10 cellular contexts compared by ENCODE assay signal in the genomic region with DNA sequence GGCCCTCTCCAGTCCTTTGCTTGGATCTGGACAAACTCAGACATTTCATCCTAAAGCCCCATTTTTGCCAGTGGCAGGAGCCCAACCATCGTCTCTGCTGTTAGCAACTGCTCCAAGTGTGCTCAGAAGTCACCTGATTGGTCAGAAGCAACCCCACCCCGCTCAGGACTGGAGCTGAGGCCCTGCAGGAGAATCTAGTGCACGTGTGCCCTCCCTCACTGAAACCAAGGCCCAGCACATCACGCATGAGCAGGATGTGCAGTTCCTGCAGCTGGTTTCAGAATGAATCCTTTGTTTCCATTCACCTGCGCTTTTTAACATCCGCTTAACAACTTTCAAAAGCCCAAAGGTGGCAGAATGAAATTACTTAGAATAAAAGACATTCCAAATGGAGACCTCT.
DNase-seq lines count a peak whose midpoint lies in the region; ATAC-seq and TF ChIP-seq lines count a peak whose summit lies in the region.
"Had no signal": no experiment of that assay in that cellular context is flagged by ENCODE, and none has a peak within 500 bp of the region (broad histone marks: within the 10 kb centered on the region; RNA-seq: fewer than 3 reads in every experiment).

No MANE protein-coding gene starts in this region.

- no peaks in the 10 kb centered on the region for H3K36me3 Mint-ChIP-seq in progenitor cell of endocrine pancreas (ENCODE audit: insufficient read depth)

- TF ChIP-seq CTCF in tibial artery (IDR thresholded peaks at IDR 0.05) (no peak), progenitor cell of endocrine pancreas (IDR thresholded peaks at IDR 0.05; ENCODE audit: unreplicated experiment) (no peak)

- peak; percentile 94 for DNase-seq in GM19240 (ENCODE audit: insufficient read length, low spot score)
- DNase-seq in activated CD4-positive, alpha-beta T cell treated with anti-CD3 and anti-CD28 coated beads, Interleukin-2, amount 50 U/mL, for 48 hours: peak; percentile 57 to 69
- DNase-seq in pons (ENCODE audit: low spot score): peak; percentile 44
- no peak for DNase-seq in glomerular visceral epithelial cell (ENCODE audit: extremely low spot score)
- no peak for DNase-seq in tibial artery
- no peak for DNase-seq in AG08395 (ENCODE audit: low spot score)
- DNase-seq in progenitor cell of endocrine pancreas (ENCODE audit: low spot score, unreplicated experiment): no peak
- DNase-seq: IMR-90 had no signal

- H3K4me3 ChIP-seq in tibial artery: no peak overlapping the region
- H3K4me3 ChIP-seq: dorsolateral prefrontal cortex had no signal

- H3K9me3 ChIP-seq in tibial artery: no peaks in the 10 kb centered on the region

- H3K27me3 Mint-ChIP-seq in progenitor cell of endocrine pancreas: peaks cover 3% of the 10 kb centered on the region

- H3K27me3 ChIP-seq in tibial artery: no peaks in the 10 kb centered on the region
- H3K27me3 ChIP-seq: dorsolateral prefrontal cortex had no signal

- peak; percentile 97 for ATAC-seq in HG02973 (IDR thresholded peaks at IDR 0.05; ENCODE audit: unreplicated experiment)

- H3K9me3 Mint-ChIP-seq in progenitor cell of endocrine pancreas (ENCODE audit: low read depth): no peaks in the 10 kb centered on the region

- no peaks in the 10 kb centered on the region for H3K36me3 ChIP-seq in tibial artery

- peaks cover 0 to 4% (median 0%) of the 10 kb centered on the region in 4 donors for H3K4me1 ChIP-seq in tibial artery

- intact Hi-C loops in tibial artery (cut with DNase I; ENCODE audit: low total_unique reads): no loop called here

- H3K27ac ChIP-seq in tibial artery: no peak overlapping the region

- no peak overlapping the region for H3K4me3 Mint-ChIP-seq in progenitor cell of endocrine pancreas (ENCODE audit: low read depth)

- H3K4me1 Mint-ChIP-seq in progenitor cell of endocrine pancreas (ENCODE audit: low read depth): peaks cover 4% of the 10 kb centered on the region

- no peak overlapping the region for H3K27ac Mint-ChIP-seq in progenitor cell of endocrine pancreas

Comparison
In these comparisons a context has a peak if more than half of its experiments do, and no peak if none do; other contexts are left out.
1. DNase-seq: peak in GM19240 (single experiment), activated CD4-positive, alpha-beta T cell treated with anti-CD3 and anti-CD28 coated beads, Interleukin-2, amount 50 U/mL, for 48 hours (2 of 2) and pons (single experiment); none in glomerular visceral epithelial cell (single experiment), tibial artery (0 of 2), AG08395 (single experiment) and progenitor cell of endocrine pancreas (single experiment).